Comparison of ENCODE assay signal across 8 cellular contexts in genomic region chr4:80173387-80173786, GRCh38. TPM values are rescaled to one million over a fixed set of nuclear protein-coding genes. Genes with fewer than 3 reads are reported as not detected.
DNase-seq lines count a peak whose midpoint lies in the region; ATAC-seq and TF ChIP-seq lines count a peak whose summit lies in the region.

No MANE protein-coding gene starts in this region.

- DNase-seq in MCF 10A (ENCODE audit: unreplicated experiment) (peak; percentile 60), breast epithelium (ENCODE audit: low spot score in 2 of 2) (no peak), glomerular visceral epithelial cell (ENCODE audit: extremely low spot score) (peak; percentile 53), HUDEP-2 (lab: John Stamatoyannopoulos, UW; ENCODE audit: unreplicated experiment in 76 of 76) (no peak), NCI-H146 treated with DMSO at 0.1 percent for 48 hours (lab: John Stamatoyannopoulos, UW; ENCODE audit: unreplicated experiment) (no peak), NCI-H526 treated with DMSO at 0.1 percent for 48 hours (lab: John Stamatoyannopoulos, UW) (no peak)

- H3K27me3 Mint-ChIP-seq in MCF 10A (ENCODE audit: insufficient read depth, unreplicated experiment) = no peaks in the 10 kb centered on the region

- H3K27ac Mint-ChIP-seq in MCF 10A (ENCODE audit: low read depth, unreplicated experiment) = no peak overlapping the region

- H3K27me3 ChIP-seq in breast epithelium = no peaks in the 10 kb centered on the region

- CTCF ChIA-PET in MCF 10A (lab: Yijun Ruan, JAX) = interaction anchor here (3.0 kb wide), 1 partner anchor 10 kb away, joined by 10 read pairs; no protein-coding TSS in a partner anchor

- no peak overlapping the region for H3K4me3 Mint-ChIP-seq in MCF 10A (ENCODE audit: unreplicated experiment)

- H3K36me3 ChIP-seq in breast epithelium = no peaks in the 10 kb centered on the region

- ATAC-seq in HG03196 (IDR thresholded peaks at IDR 0.05; ENCODE audit: unreplicated experiment) = peak; percentile 94
- peak; percentile 89 to 93 for ATAC-seq in activated CD4-positive, CD25-positive, alpha-beta regulatory T cell treated with anti-CD3 and anti-CD28 coated beads, Interleukin-2, amount 50 U/mL, for 24 hours

- no peaks in the 10 kb centered on the region for H3K4me1 ChIP-seq in breast epithelium

- no peak overlapping the region for H3K27ac ChIP-seq in breast epithelium

- BruUV-seq in MCF 10A (replicated peaks; lab: Mats Ljungman, UMichigan) = no TSS peak

- peaks cover 5% of the 10 kb centered on the region for H3K4me1 Mint-ChIP-seq in MCF 10A (ENCODE audit: insufficient read depth, unreplicated experiment)

- no peaks in the 10 kb centered on the region for H3K36me3 Mint-ChIP-seq in MCF 10A (ENCODE audit: insufficient read depth, unreplicated experiment)

- H3K9me3 Mint-ChIP-seq in MCF 10A (ENCODE audit: unreplicated experiment) = no peaks in the 10 kb centered on the region

- H3K9me3 ChIP-seq in breast epithelium = peaks cover 2 to 4% of the 10 kb centered on the region in 2 donors

- TF ChIP-seq POLR2A in breast epithelium (IDR thresholded peaks at IDR 0.05) = no peak

- POLR2A ChIA-PET in MCF 10A (lab: Yijun Ruan, JAX) = interaction anchor here (0.8 to 1.1 kb wide), 2 partner anchors 100 to 106 kb away, joined by 3 read pairs; partner anchors contain the start of gene ANTXR2

- H3K4me3 ChIP-seq in breast epithelium = no peak overlapping the region

- intact Hi-C loops in MCF 10A (cut with micrococcal nuclease) = no loop called here
- intact Hi-C loops in breast epithelium (cut with DNase I; ENCODE audit: low total_unique reads) = no loop called here

- TF ChIP-seq CTCF in MCF 10A (IDR thresholded peaks at IDR 0.05; ENCODE audit: unreplicated experiment) = no peak
- no peak for TF ChIP-seq CTCF in breast epithelium (IDR thresholded peaks at IDR 0.05)

RNA-seq across cellular contexts. Expression of gene PRDM8, which starts 23.9 kb away (rescaled TPM):
- total RNA-seq in MCF 10A (2022) = 4.8 and 4.9 TPM in 2 replicates
- total RNA-seq in breast epithelium = 1 to 10 TPM; 1.2 to 7.0 (median 5.9) TPM

Comparison
In these comparisons a context has a peak if more than half of its experiments do, and no peak if none do; other contexts are left out.
1. DNase-seq: peak in MCF 10A (single experiment) and glomerular visceral epithelial cell (single experiment); none in breast epithelium (0 of 2), HUDEP-2 (0 of 76), NCI-H146 treated with DMSO at 0.1 percent for 48 hours (single experiment) and NCI-H526 treated with DMSO at 0.1 percent for 48 hours (single experiment).